ENCODE assay signal across 16 cellular contexts in genomic region chr2:118850901-118851268, GRCh38. TPM values are rescaled to one million over a fixed set of nuclear protein-coding genes. Genes with fewer than 3 reads are reported as not detected.
"Had no signal": no experiment of that assay in that cellular context is flagged by ENCODE, and none has a peak within 500 bp of the region (broad histone marks: within the 10 kb centered on the region; RNA-seq: fewer than 3 reads in every experiment).

No MANE protein-coding gene starts in this region.

- ATAC-seq: activated CD4-positive, alpha-beta T cell treated with anti-CD3 and anti-CD28 coated beads for 36 hours; body of pancreas; left ventricle myocardium superior had no signal

- H3K4me1 ChIP-seq: SJCRH30 had no signal

- H3K27ac Mint-ChIP-seq: activated CD4-positive, alpha-beta T cell treated with anti-CD3 and anti-CD28 coated beads for 36 hours; nephron had no signal

- H3K36me3 ChIP-seq: ovary, SJCRH30, tibial artery had no signal

- H3K9me3 Mint-ChIP-seq: nephron had no signal

- H3K27ac ChIP-seq: body of pancreas, coronary artery, ovary, SJCRH30, tibial artery, VCaP had no signal

- H3K27me3 ChIP-seq: ovary, SJCRH30 had no signal

- DNase-seq: activated CD4-positive, alpha-beta T cell treated with anti-CD3 and anti-CD28 coated beads for 36 hours; activated T-cell treated with anti-CD3 and anti-CD28 coated beads, Interleukin-2, amount 50 U/mL, for 48 hours; body of pancreas; central memory CD4-positive, alpha-beta T cell; effector CD8-positive, alpha-beta T cell; left ventricle myocardium superior; mesenchymal stem cell; ovary; SJCRH30; stimulated activated CD4-positive, alpha-beta T cell treated with anti-CD3 and anti-CD28 coated beads, Interleukin-4, amount 100 ng/mL, for 4 hours; SW 1271; tibial artery had no signal

- H3K4me3 Mint-ChIP-seq: activated CD4-positive, alpha-beta T cell treated with anti-CD3 and anti-CD28 coated beads for 36 hours had no signal

- H3K4me3 ChIP-seq: body of pancreas, coronary artery, ovary, SJCRH30, tibial artery had no signal

RNA-seq across cellular contexts. Expression of gene EN1, which starts 3.4 kb away (rescaled TPM):
- total RNA-seq: activated CD4-positive, alpha-beta T cell treated with anti-CD3 and anti-CD28 coated beads for 36 hours; body of pancreas; kidney epithelial cell; left ventricle myocardium superior; ovary; SJCRH30 had no signal
- polyA plus RNA-seq: ovary had no signal
